ENCODE assay signal across 16 cellular contexts in genomic region chr14:25007832-25008231, GRCh38. TPM values are rescaled to one million over a fixed set of nuclear protein-coding genes. Genes with fewer than 3 reads are reported as not detected.
DNase-seq lines count a peak whose midpoint lies in the region; ATAC-seq and TF ChIP-seq lines count a peak whose summit lies in the region.
"Had no signal": no experiment of that assay in that cellular context is flagged by ENCODE, and none has a peak within 500 bp of the region (broad histone marks: within the 10 kb centered on the region; RNA-seq: fewer than 3 reads in every experiment).

No MANE protein-coding gene starts in this region.

- H3K27me3 ChIP-seq in brain microvascular endothelial cell (replicated peaks) (no peaks in the 10 kb centered on the region), parathyroid adenoma (ENCODE audit: control insufficient read depth, insufficient read depth, low read length) (no peaks in the 10 kb centered on the region), right lobe of liver (no peaks in the 10 kb centered on the region)

- H3K27ac ChIP-seq in brain microvascular endothelial cell = peak overlapping the region; percentile 5
- no peak overlapping the region for H3K27ac ChIP-seq in parathyroid adenoma
- no peak overlapping the region for H3K27ac ChIP-seq in right lobe of liver
- H3K27ac ChIP-seq: C4-2B had no signal

- no peak overlapping the region for H2AFZ ChIP-seq in parathyroid adenoma

- H3K27me3 Mint-ChIP-seq in Calu3 (ENCODE audit: unreplicated experiment) = no peaks in the 10 kb centered on the region
- H3K27me3 Mint-ChIP-seq in T-helper 2 cell treated with Interferon-gamma antibody and Interleukin-4, amounts not matched to agents 5 μg/mL and 100 μg/mL, for 36 hours (ENCODE audit: low read depth) = no peaks in the 10 kb centered on the region
- H3K27me3 Mint-ChIP-seq: stimulated activated memory B cell treated with anti-CD40 and anti-IgM and Interleukin-4, amounts not matched to agents 10 μg/mL and 1 μg/mL and 100 μg/mL, for 72 hours had no signal

- peak overlapping the region; percentile 78 for H3K27ac Mint-ChIP-seq in Calu3 (ENCODE audit: unreplicated experiment)
- no peak overlapping the region for H3K27ac Mint-ChIP-seq in T-helper 2 cell treated with Interferon-gamma antibody and Interleukin-4, amounts not matched to agents 5 μg/mL and 100 μg/mL, for 36 hours
- H3K27ac Mint-ChIP-seq: activated CD8-positive, alpha-beta T cell treated with anti-CD3 and anti-CD28 coated beads for 36 hours; stimulated activated memory B cell treated with anti-CD40 and anti-IgM and Interleukin-4, amounts not matched to agents 10 μg/mL and 1 μg/mL and 100 μg/mL, for 72 hours had no signal

- TF ChIP-seq RAD21 in Ishikawa (IDR thresholded peaks at IDR 0.05; ENCODE audit: low read depth) = no peak

- H3K9me3 ChIP-seq in parathyroid adenoma (ENCODE audit: control insufficient read depth, low read length) (no peaks in the 10 kb centered on the region), right lobe of liver (no peaks in the 10 kb centered on the region)

- DNase-seq in Calu3 (peak; percentile 1), brain microvascular endothelial cell (no peak), right lobe of liver (no peak), A172 (ENCODE audit: low spot score) (no peak)
- no peak for DNase-seq in T-helper 2 cell treated with Interferon-gamma antibody and Interleukin-4, amounts not matched to agents 5 μg/mL and 100 μg/mL, for 36 hours (ENCODE audit: low spot score)
- DNase-seq: activated CD8-positive, alpha-beta T cell treated with anti-CD3 and anti-CD28 coated beads for 36 hours; activated effector memory CD4-positive, alpha-beta T cell treated with Interleukin-2 at 50 U/mL for 16 hours; effector memory CD4-positive, alpha-beta T cell; MM.1S; NCI-H446 treated with DMSO at 0.1 percent for 48 hours; stimulated activated CD4-positive, alpha-beta T cell treated with anti-CD3 and anti-CD28 coated beads, Interleukin-4, amount 100 ng/mL, for 1 hour had no signal

- TF ChIP-seq POLR2A in right lobe of liver (IDR thresholded peaks at IDR 0.05) = no peak

- H3K4me2 ChIP-seq in parathyroid adenoma (ENCODE audit: low read length) = peak overlapping the region; percentile 31

- H3K36me3 ChIP-seq in brain microvascular endothelial cell (replicated peaks) (no peaks in the 10 kb centered on the region), parathyroid adenoma (ENCODE audit: control insufficient read depth, insufficient read depth, low read length) (no peaks in the 10 kb centered on the region), right lobe of liver (no peaks in the 10 kb centered on the region)

- TF ChIP-seq CTCF in Calu3 (IDR thresholded peaks at IDR 0.05; ENCODE audit: unreplicated experiment) (no peak), brain microvascular endothelial cell (IDR thresholded peaks at IDR 0.05; ENCODE audit: low read depth, low read length, missing control alignments) (no peak), parathyroid adenoma (IDR thresholded peaks at IDR 0.05) (no peak), right lobe of liver (IDR thresholded peaks at IDR 0.05) (no peak)

- H3K79me2 ChIP-seq in parathyroid adenoma = no peaks in the 10 kb centered on the region

- peaks cover 25% of the 10 kb centered on the region for H3K4me1 Mint-ChIP-seq in Calu3 (ENCODE audit: low read depth, unreplicated experiment)
- H3K4me1 Mint-ChIP-seq in T-helper 2 cell treated with Interferon-gamma antibody and Interleukin-4, amounts not matched to agents 5 μg/mL and 100 μg/mL, for 36 hours (ENCODE audit: low read depth) = no peaks in the 10 kb centered on the region
- H3K4me1 Mint-ChIP-seq: stimulated activated memory B cell treated with anti-CD40 and anti-IgM and Interleukin-4, amounts not matched to agents 10 μg/mL and 1 μg/mL and 100 μg/mL, for 72 hours had no signal

- no peak for TF ChIP-seq EP300 in Ishikawa (IDR thresholded peaks at IDR 0.05; ENCODE audit: borderline replicate concordance)

- ATAC-seq in right lobe of liver (no peak), HG02678 (IDR thresholded peaks at IDR 0.05; ENCODE audit: unreplicated experiment) (no peak)
- ATAC-seq: activated CD8-positive, alpha-beta T cell treated with anti-CD3 and anti-CD28 coated beads for 36 hours; stimulated activated memory B cell treated with anti-CD40 and anti-IgM and Interleukin-4, amounts not matched to agents 10 μg/mL and 1 μg/mL and 100 μg/mL, for 72 hours had no signal

- WGBS in right lobe of liver (ENCODE audit: insufficient coverage, low coverage, low lambda C conversion rate, missing lambda C conversion rate) = 63% methylated on average over 1 of the region's 1 CpG

- no TSS peak for BruUV-seq in Calu3 (replicated peaks; lab: Mats Ljungman, UMichigan)

- H3K36me3 Mint-ChIP-seq in Calu3 (ENCODE audit: insufficient read depth, unreplicated experiment) = no peaks in the 10 kb centered on the region
- no peaks in the 10 kb centered on the region for H3K36me3 Mint-ChIP-seq in T-helper 2 cell treated with Interferon-gamma antibody and Interleukin-4, amounts not matched to agents 5 μg/mL and 100 μg/mL, for 36 hours (ENCODE audit: low read depth)
- H3K36me3 Mint-ChIP-seq: stimulated activated memory B cell treated with anti-CD40 and anti-IgM and Interleukin-4, amounts not matched to agents 10 μg/mL and 1 μg/mL and 100 μg/mL, for 72 hours had no signal

- H3K4me3 ChIP-seq in brain microvascular endothelial cell (ENCODE audit: low read depth, low read length) (no peak overlapping the region), parathyroid adenoma (ENCODE audit: low read depth, low read length) (no peak overlapping the region), right lobe of liver (no peak overlapping the region)

- intact Hi-C loops in Calu3 (cut with micrococcal nuclease; ENCODE audit: unreplicated experiment) = loop anchor here (1.0 kb wide), 1 partner anchor 26 kb away; no protein-coding TSS in a partner anchor
- intact Hi-C loops in right lobe of liver (cut with DNase I) = no loop called here

- CTCF ChIA-PET in Calu3 (lab: Charles Lee) = no interaction called here

- in situ Hi-C loops in brain microvascular endothelial cell (cut with HindIII; ENCODE audit: low pct_ligation_motif_present, low sequenced_read_pairs) = no loop called here

- peak overlapping the region; percentile 51 for H3K4me3 Mint-ChIP-seq in Calu3 (ENCODE audit: low read depth, unreplicated experiment)
- no peak overlapping the region for H3K4me3 Mint-ChIP-seq in T-helper 2 cell treated with Interferon-gamma antibody and Interleukin-4, amounts not matched to agents 5 μg/mL and 100 μg/mL, for 36 hours
- H3K4me3 Mint-ChIP-seq: activated CD8-positive, alpha-beta T cell treated with anti-CD3 and anti-CD28 coated beads for 36 hours; stimulated activated memory B cell treated with anti-CD40 and anti-IgM and Interleukin-4, amounts not matched to agents 10 μg/mL and 1 μg/mL and 100 μg/mL, for 72 hours had no signal

- H3K9me3 Mint-ChIP-seq in Calu3 (ENCODE audit: low read depth, unreplicated experiment) = no peaks in the 10 kb centered on the region
- no peaks in the 10 kb centered on the region for H3K9me3 Mint-ChIP-seq in T-helper 2 cell treated with Interferon-gamma antibody and Interleukin-4, amounts not matched to agents 5 μg/mL and 100 μg/mL, for 36 hours
- H3K9me3 Mint-ChIP-seq: activated CD8-positive, alpha-beta T cell treated with anti-CD3 and anti-CD28 coated beads for 36 hours had no signal

- H3K9ac ChIP-seq in parathyroid adenoma = no peak overlapping the region

- H3K4me1 ChIP-seq in parathyroid adenoma (peaks cover 8% of the 10 kb centered on the region), right lobe of liver (no peaks in the 10 kb centered on the region)

TF ChIP-seq in Ishikawa, 13 proteins besides CTCF, POLR2A, EP300 and RAD21:
- no peak for TF ChIP-seq FOXM1 (IDR thresholded peaks at IDR 0.05; ENCODE audit: borderline replicate concordance, low read depth)
- TF ChIP-seq YY1 (IDR thresholded peaks at IDR 0.05; ENCODE audit: low read depth) = no peak
- TF ChIP-seq NFIC (IDR thresholded peaks at IDR 0.05) = peak; percentile 66
- TF ChIP-seq CREB1 (IDR thresholded peaks at IDR 0.05; ENCODE audit: low read depth) = no peak
TF ChIP-seq in Ishikawa: peak in this region for 1.

RNA-seq across cellular contexts. Expression of gene STXBP6, which starts 42.1 kb away (rescaled TPM):
- total RNA-seq in Calu3 (2022) (6.4 and 7.9 TPM in 2 replicates), right lobe of liver (1 to 10 TPM in 4 of 6 experiments, under 1 TPM in 2; 0.55 to 1.7 (median 1.1) TPM)
- 3.9 and 7.6 TPM in 2 replicates for total RNA-seq in A172 (2014; rRNA removed; shearing (Covaris generic))
- total RNA-seq: activated CD8-positive, alpha-beta T cell treated with anti-CD3 and anti-CD28 coated beads for 36 hours had no signal
